In genomic region chr5:35908814-35909213, GRCh38 we compare ENCODE assay signal across 22 cellular contexts. TPM values are rescaled to one million over a fixed set of nuclear protein-coding genes. Genes with fewer than 3 reads are reported as not detected.
A peak's percentile ranks its signal among the peaks of the same experiment; 100 is the strongest.
DNase-seq lines count a peak whose midpoint lies in the region; ATAC-seq and TF ChIP-seq lines count a peak whose summit lies in the region.
"Had no signal": no experiment of that assay in that cellular context is flagged by ENCODE, and none has a peak within 500 bp of the region (broad histone marks: within the 10 kb centered on the region; RNA-seq: fewer than 3 reads in every experiment).

No MANE protein-coding gene starts in this region.

- peak; percentile 59 for DNase-seq in DND-41
- peak; percentile 5 for DNase-seq in OCI-M1 (lab: John Stamatoyannopoulos, UW)
- peak; percentile 55 for DNase-seq in endodermal cell
- no peak for DNase-seq in EL
- no peak for DNase-seq in NCI-H510A treated with DMSO at 0.1 percent for 48 hours (lab: John Stamatoyannopoulos, UW)
- DNase-seq in medulla oblongata (ENCODE audit: extremely low spot score): no peak
- no peak for DNase-seq in esophagus squamous epithelium (lab: John Stamatoyannopoulos, UW)
- DNase-seq: activated CD8-positive, alpha-beta memory T cell treated with anti-CD3 and anti-CD28 coated beads for 24 hours; CD8-positive, alpha-beta memory T cell; mammary epithelial cell; NCI-H1092; NCI-H1930; NCI-H345; Peyer's patch; stimulated activated CD4-positive, alpha-beta T cell treated with anti-CD3 and anti-CD28 coated beads, Interleukin-4, amount 100 ng/mL, for 1 hour; stimulated activated naive CD4-positive, alpha-beta T cell treated with Interleukin-2 at 50 U/mL for 16 hours; trophoblast cell had no signal

- H3K27ac Mint-ChIP-seq in endodermal cell: no peak overlapping the region

- H3K4me3 Mint-ChIP-seq in endodermal cell: no peak overlapping the region
- H3K4me3 Mint-ChIP-seq: CD8-positive, alpha-beta memory T cell had no signal

- H3K4me3 ChIP-seq in BLaER1 (peak overlapping the region; percentile 24; the same call in 1 of the 2 replicates), DND-41 (ENCODE audit: low read depth in 1 of 2, low read length in 2 of 2) (0 out of 4 replicates have a peak overlapping the region, but pooled peaks of 1 of the 2 experiments have one; percentile 1), endodermal cell (ENCODE audit: low read length) (peak overlapping the region; percentile 19), esophagus squamous epithelium (no peak overlapping the region)
- H3K4me3 ChIP-seq: Peyer's patch, SJSA1, skin epidermis had no signal

- H3K79me2 ChIP-seq in DND-41 (ENCODE audit: insufficient read depth, low read length): peaks cover 24% of the 10 kb centered on the region

- H3K27ac ChIP-seq in BLaER1: peak overlapping the region; percentile 98
- H3K27ac ChIP-seq in DND-41 (ENCODE audit: low read length): peak overlapping the region; percentile 95
- H3K27ac ChIP-seq in endodermal cell (ENCODE audit: low read depth, low read length): no peak overlapping the region
- no peak overlapping the region for H3K27ac ChIP-seq in esophagus squamous epithelium
- H3K27ac ChIP-seq: Peyer's patch, SJSA1 had no signal

- peaks cover 52% of the 10 kb centered on the region for H3K9me3 Mint-ChIP-seq in endodermal cell

- H4K20me1 ChIP-seq in BLaER1: no peaks in the 10 kb centered on the region
- no peaks in the 10 kb centered on the region for H4K20me1 ChIP-seq in DND-41 (ENCODE audit: insufficient read depth, low read length)

- peak overlapping the region; percentile 91 for H3K9ac ChIP-seq in BLaER1
- peak overlapping the region; percentile 62 for H3K9ac ChIP-seq in DND-41 (ENCODE audit: low read depth, low read length)
- no peak overlapping the region for H3K9ac ChIP-seq in endodermal cell (ENCODE audit: extremely low read depth, low read length, poor library complexity, severe bottlenecking)

- H3K27me3 ChIP-seq in BLaER1 (no peaks in the 10 kb centered on the region), DND-41 (ENCODE audit: insufficient read depth, low read length, poor library complexity) (no peaks in the 10 kb centered on the region), endodermal cell (ENCODE audit: control insufficient read depth, insufficient read depth, low read length, poor library complexity, severe bottlenecking) (no peaks in the 10 kb centered on the region), esophagus squamous epithelium (no peaks in the 10 kb centered on the region)
- H3K27me3 ChIP-seq: Peyer's patch, SJSA1 had no signal

- peaks cover 8% of the 10 kb centered on the region for H3K36me3 Mint-ChIP-seq in endodermal cell (ENCODE audit: low read depth)

- H3K4me1 Mint-ChIP-seq in endodermal cell: peaks cover 18% of the 10 kb centered on the region

- H3K4me2 ChIP-seq in BLaER1 (peak overlapping the region; percentile 75), DND-41 (ENCODE audit: insufficient read depth, low read length) (peak overlapping the region; percentile 44)

- H3K4me1 ChIP-seq in BLaER1: peaks cover 82% of the 10 kb centered on the region
- H3K4me1 ChIP-seq in DND-41 (ENCODE audit: insufficient read depth, low read length): peaks cover 75% of the 10 kb centered on the region
- H3K4me1 ChIP-seq in endodermal cell (ENCODE audit: control insufficient read depth, insufficient read depth, low read length): peaks cover 13% of the 10 kb centered on the region
- no peaks in the 10 kb centered on the region for H3K4me1 ChIP-seq in esophagus squamous epithelium
- H3K4me1 ChIP-seq: Peyer's patch, SJSA1 had no signal

- TF ChIP-seq CTCF in DND-41 (IDR thresholded peaks at IDR 0.05; ENCODE audit: borderline replicate concordance, extremely low read depth, low read length, poor library complexity, severe bottlenecking): no peak
- TF ChIP-seq CTCF in endodermal cell (conservative IDR thresholded peaks at IDR 0.05): no peak
- no peak for TF ChIP-seq CTCF in esophagus squamous epithelium (IDR thresholded peaks at IDR 0.05)

- TF ChIP-seq POLR2A in esophagus squamous epithelium (IDR thresholded peaks at IDR 0.05): no peak

- H2AFZ ChIP-seq in DND-41 (ENCODE audit: low read depth, low read length): no peak overlapping the region

- intact Hi-C loops in esophagus squamous epithelium (cut with DNase I): no loop called here

- H3K36me3 ChIP-seq in BLaER1: peaks cover 15% of the 10 kb centered on the region; the same call in 1 of the 2 replicates
- H3K36me3 ChIP-seq in DND-41 (ENCODE audit: insufficient read depth, low read length): peaks cover 10% of the 10 kb centered on the region; the same call in 1 of the 2 replicates
- no peaks in the 10 kb centered on the region for H3K36me3 ChIP-seq in endodermal cell (ENCODE audit: control insufficient read depth, insufficient read depth, low read length)
- H3K36me3 ChIP-seq in esophagus squamous epithelium: no peaks in the 10 kb centered on the region
- H3K36me3 ChIP-seq: Peyer's patch, SJSA1 had no signal

- H3K9me3 ChIP-seq in BLaER1 (peaks cover 31% of the 10 kb centered on the region), DND-41 (ENCODE audit: insufficient read depth, low read length, severe bottlenecking) (peaks cover 29% of the 10 kb centered on the region), endodermal cell (ENCODE audit: control insufficient read depth, low read length) (peaks cover 57% of the 10 kb centered on the region), esophagus squamous epithelium (no peaks in the 10 kb centered on the region)
- H3K9me3 ChIP-seq: Peyer's patch, SJSA1 had no signal

- peaks cover 14% of the 10 kb centered on the region for H3K27me3 Mint-ChIP-seq in endodermal cell (ENCODE audit: insufficient read depth)

- ATAC-seq in DND-41 (ENCODE audit: insufficient read depth, low read depth): peak; percentile 65

RNA-seq across cellular contexts. Expression of gene CAPSL, which starts 29.6 kb away (rescaled TPM):
- total RNA-seq in endodermal cell: not detected
- not detected for polyA plus RNA-seq in endodermal cell (2013, experiment 1 of 2)
- not detected for polyA plus RNA-seq in endodermal cell (2013, experiment 2 of 2)
- not detected for total RNA-seq in esophagus squamous epithelium
- total RNA-seq: kidney epithelial cell, mammary epithelial cell, myocyte, Peyer's patch had no signal
- polyA plus RNA-seq: CD8-positive, alpha-beta memory T cell; mammary epithelial cell had no signal

RNA-seq across cellular contexts. Expression of gene IL7R, which starts 52.1 kb away (rescaled TPM):
- total RNA-seq in endodermal cell (under 1 TPM; 0.69 to 0.79 TPM), esophagus squamous epithelium (10 to 100 TPM in 3 of 4 donors, 1 to 10 TPM in 1; 4.4 to 19.1 (median 11.1) TPM)
- 0.18 TPM for polyA plus RNA-seq in endodermal cell (2013, experiment 1 of 2)
- 0.79 TPM for polyA plus RNA-seq in endodermal cell (2013, experiment 2 of 2)

Comparison
In these comparisons a context has a peak if more than half of its experiments do, and no peak if none do; other contexts are left out.
1. H3K27ac ChIP-seq: peak in BLaER1 (single experiment) and DND-41 (single experiment); none in endodermal cell (single experiment) and esophagus squamous epithelium (0 of 4).
2. H3K4me3 ChIP-seq: peak in BLaER1 (single experiment) and endodermal cell (single experiment); none in esophagus squamous epithelium (0 of 4).
3. DNase-seq: peak in DND-41 (single experiment), OCI-M1 (single experiment) and endodermal cell (single experiment); none in EL (single experiment), NCI-H510A treated with DMSO at 0.1 percent for 48 hours (single experiment), medulla oblongata (single experiment) and esophagus squamous epithelium (single experiment).